In the genomic region with DNA sequence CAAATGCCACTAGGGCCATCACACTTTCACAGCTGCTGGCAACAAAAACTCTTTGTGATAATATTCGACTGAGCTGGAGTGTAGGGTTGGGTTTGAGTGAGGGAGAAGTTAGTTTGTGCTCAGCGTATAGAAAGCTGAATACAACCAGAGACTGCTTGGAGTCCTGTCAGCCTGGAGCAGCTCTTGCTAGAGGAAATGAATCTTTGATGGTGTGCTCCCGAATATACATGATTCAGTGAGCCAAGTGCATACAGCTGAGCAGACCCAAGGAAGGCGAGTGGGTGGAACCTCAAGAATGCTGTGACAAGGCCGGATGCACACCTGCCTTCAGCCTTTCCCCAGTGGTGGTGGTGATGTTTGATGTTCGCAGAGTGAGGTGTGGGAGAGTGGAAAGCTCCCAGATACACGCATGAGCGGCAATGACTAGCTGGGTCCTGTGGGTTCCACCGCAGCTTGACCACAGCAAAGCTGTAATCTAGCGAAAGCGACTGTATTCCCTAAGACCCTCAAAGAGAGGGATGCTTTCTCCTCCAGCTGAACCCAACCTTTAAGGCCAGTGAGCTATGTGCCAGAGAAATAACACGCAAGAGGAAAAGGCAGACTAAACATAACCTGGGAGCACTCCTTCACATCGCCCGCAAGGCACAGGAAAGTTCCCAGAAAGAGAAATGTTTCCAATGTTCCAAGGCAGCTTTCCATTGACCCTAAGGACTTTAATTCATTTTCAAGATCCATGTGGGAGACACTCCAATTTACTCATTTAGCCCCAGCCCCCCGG, we compare ENCODE assay signal across 8 cellular contexts. TPM values are rescaled to one million over a fixed set of nuclear protein-coding genes. Genes with fewer than 3 reads are reported as not detected.
A peak's percentile ranks its signal among the peaks of the same experiment; 100 is the strongest.
DNase-seq lines count a peak whose midpoint lies in the region; ATAC-seq and TF ChIP-seq lines count a peak whose summit lies in the region.

No MANE protein-coding gene starts in this region.

- H3K27me3 ChIP-seq in CD4-positive, alpha-beta memory T cell (ENCODE audit: insufficient read depth, low read length), result no peaks in the 10 kb centered on the region
- H3K27me3 ChIP-seq in neutrophil (peaks cover 19% of the 10 kb centered on the region), thoracic aorta (replicated peaks; ENCODE audit: insufficient read depth) (no peaks in the 10 kb centered on the region)

- TF ChIP-seq CTCF in epithelial cell of esophagus (IDR thresholded peaks at IDR 0.05; ENCODE audit: insufficient read depth, low read depth, low read length, missing control alignments) (no peak), neutrophil (IDR thresholded peaks at IDR 0.05) (no peak), thoracic aorta (IDR thresholded peaks at IDR 0.05) (no peak)

- peak overlapping the region; percentile 86 to 87 for H3K4me3 ChIP-seq in CD4-positive, alpha-beta memory T cell (ENCODE audit: low read length in 2 of 2)
- H3K4me3 ChIP-seq in epithelial cell of esophagus (ENCODE audit: low read length) (peak overlapping the region; percentile 72), neutrophil (ENCODE audit: low read depth in 1 of 2, low read length in 1 of 2) (peak overlapping the region; percentile 74 to 82), thoracic aorta (peak overlapping the region; percentile 72)

- H3K9me3 Mint-ChIP-seq in CD4-positive, alpha-beta memory T cell, result peaks cover 0 to 2% (median 0%) of the 10 kb centered on the region in 8 donors

- no peaks in the 10 kb centered on the region for H3K36me3 ChIP-seq in CD4-positive, alpha-beta memory T cell (ENCODE audit: insufficient read depth, low read length)
- H3K36me3 ChIP-seq in neutrophil (no peaks in the 10 kb centered on the region), thoracic aorta (no peaks in the 10 kb centered on the region)

- intact Hi-C loops in CD4-positive, alpha-beta memory T cell (cut with micrococcal nuclease), result loop anchor here (1.0 to 10.0 kb wide), 9 partner anchors 10 to 1437 kb away; a partner anchor contains a TSS

- H3K27me3 Mint-ChIP-seq in CD4-positive, alpha-beta memory T cell, result no peaks in the 10 kb centered on the region

- H3K27ac Mint-ChIP-seq in CD4-positive, alpha-beta memory T cell, result peak overlapping the region; percentile 85 to 98 (median 92)

- H3K4me1 Mint-ChIP-seq in CD4-positive, alpha-beta memory T cell, result peaks cover 43 to 72% (median 55%) of the 10 kb centered on the region in 4 donors

- H3K27ac ChIP-seq in CD4-positive, alpha-beta memory T cell (ENCODE audit: low read depth, low read length), result peak overlapping the region; percentile 79
- H3K27ac ChIP-seq in neutrophil (no peak overlapping the region), thoracic aorta (no peak overlapping the region)

- in situ Hi-C loops in ACHN (cut with HindIII; ENCODE audit: low pct_ligation_motif_present, low pct_unique_long_range_greater_than_20kb, low sequenced_read_pairs), result no loop called here

- peak overlapping the region; percentile 87 to 99 (median 96) for H3K4me3 Mint-ChIP-seq in CD4-positive, alpha-beta memory T cell

- no peak for ATAC-seq in thoracic aorta (ENCODE audit: insufficient number of reproducible peaks, low FRiP score, low read depth)

- POLR2A ChIA-PET in CD4-positive, alpha-beta memory T cell (lab: Charles Lee; ENCODE audit: partially characterized antibody), result interaction anchor here (0.5 to 13.6 kb wide), 44 partner anchors 10 to 795 kb away, joined by 3 to 218 read pairs (median 7); a partner anchor contains a TSS

- H3K4me1 ChIP-seq in CD4-positive, alpha-beta memory T cell (ENCODE audit: insufficient read depth, low read length), result peaks cover 50% of the 10 kb centered on the region
- H3K4me1 ChIP-seq in neutrophil (ENCODE audit: control insufficient read depth in 1 of 2, insufficient read depth in 1 of 2, low read depth in 1 of 2, low read length in 1 of 2) (peaks cover 24 to 31% of the 10 kb centered on the region in 2 experiments), thoracic aorta (ENCODE audit: control insufficient read depth in 1 of 2, low read depth in 2 of 2) (peaks cover 2 to 18% of the 10 kb centered on the region in 2 donors)

- no peaks in the 10 kb centered on the region for H3K9me3 ChIP-seq in CD4-positive, alpha-beta memory T cell (ENCODE audit: control insufficient read depth in 1 of 2, low read length in 2 of 2)
- H3K9me3 ChIP-seq in neutrophil (no peaks in the 10 kb centered on the region), thoracic aorta (no peaks in the 10 kb centered on the region)

- peaks cover 3 to 39% of the 10 kb centered on the region in 2 donors for H3K36me3 Mint-ChIP-seq in CD4-positive, alpha-beta memory T cell

- CTCF ChIA-PET in CD4-positive, alpha-beta memory T cell (lab: Charles Lee; ENCODE audit: partially characterized antibody), result interaction anchor here (0.6 to 10.1 kb wide), 50 partner anchors 10 to 243 kb away, joined by 3 to 267 read pairs (median 10); a partner anchor contains a TSS

- peak; percentile 70 to 90 (median 75) for DNase-seq in CD4-positive, alpha-beta memory T cell
- DNase-seq in HK-2 (ENCODE audit: unreplicated experiment) (peak; percentile 11), epithelial cell of esophagus (ENCODE audit: low read depth) (peak; percentile 80), thoracic aorta (ENCODE audit: low spot score) (no peak), ACHN (no peak), mucosa of gallbladder (ENCODE audit: low spot score) (no peak)
- peak; percentile 84 for DNase-seq in activated CD8-positive, alpha-beta memory T cell treated with anti-CD3 and anti-CD28 coated beads for 24 hours

RNA-seq across cellular contexts. Expression of a gene that starts 1.2 kb away (rescaled TPM):
- 100 to 1,000 TPM; 120 TPM for total RNA-seq in CD4-positive, alpha-beta memory T cell
- 100 to 1,000 TPM; 131 to 160 TPM for polyA plus RNA-seq in CD4-positive, alpha-beta memory T cell
- total RNA-seq in thoracic aorta (10 to 100 TPM; 13.9 to 21.9 TPM), mucosa of gallbladder (44.5 TPM)

Comparison
In these comparisons a context has a peak if more than half of its experiments do, and no peak if none do; other contexts are left out.
1. DNase-seq: peak in CD4-positive, alpha-beta memory T cell (5 of 5), HK-2 (single experiment), activated CD8-positive, alpha-beta memory T cell treated with anti-CD3 and anti-CD28 coated beads for 24 hours (single experiment) and epithelial cell of esophagus (single experiment); none in thoracic aorta (single experiment), ACHN (single experiment) and mucosa of gallbladder (single experiment).
2. Peak in every context shown above with its lines, with median percentiles within 50 percentile points of each other: H3K4me3 ChIP-seq.